20 cellular contexts compared by ENCODE assay signal in genomic region chr3:144178607-144179006, GRCh38.
DNase-seq lines count a peak whose midpoint lies in the region; ATAC-seq, FAIRE-seq and TF ChIP-seq lines count a peak whose summit lies in the region.
"Had no signal": no experiment of that assay in that cellular context is flagged by ENCODE, and none has a peak within 500 bp of the region (broad histone marks: within the 10 kb centered on the region; RNA-seq: fewer than 3 reads in every experiment).

No MANE protein-coding gene starts in this region.

- no peak overlapping the region for H3K18ac ChIP-seq in mesendoderm (ENCODE audit: low read length)

- H3K4me2 ChIP-seq in HepG2 (ENCODE audit: low read depth, low read length) (no peak overlapping the region), mesendoderm (ENCODE audit: low read length) (no peak overlapping the region), Karpas-422 (ENCODE audit: low read depth, low read length, poor library complexity, severe bottlenecking) (no peak overlapping the region)

- intact Hi-C loops in HepG2 (cut with micrococcal nuclease; ENCODE audit: unreplicated experiment): no loop called here
- intact Hi-C loops in right lobe of liver (cut with DNase I): no loop called here

- H3K36me3 ChIP-seq in HepG2 (replicated peaks in 1 of 2; ENCODE audit: control insufficient read depth in 1 of 2, insufficient read depth in 2 of 2, low read length in 2 of 2) (no peaks in the 10 kb centered on the region), right lobe of liver (no peaks in the 10 kb centered on the region), bronchial epithelial cell (ENCODE audit: control insufficient read depth, insufficient read depth, low read length) (no peaks in the 10 kb centered on the region), mesendoderm (ENCODE audit: control insufficient read depth, insufficient read depth, low read length) (no peaks in the 10 kb centered on the region), Karpas-422 (ENCODE audit: insufficient read depth, low read length) (no peaks in the 10 kb centered on the region)

- H4K20me1 ChIP-seq in HepG2 (ENCODE audit: insufficient read depth, low read length): no peaks in the 10 kb centered on the region
- H4K20me1 ChIP-seq in Karpas-422 (ENCODE audit: insufficient read depth, low read depth, low read length): no peaks in the 10 kb centered on the region

- H2AFZ ChIP-seq in HepG2 (ENCODE audit: low read length) (no peak overlapping the region), Karpas-422 (ENCODE audit: low read length) (no peak overlapping the region)

- no peak for DNase-seq in HepG2 (ENCODE audit: low spot score)
- no peak for DNase-seq in right lobe of liver
- peak; percentile 59 for DNase-seq in bronchial epithelial cell (ENCODE audit: low read depth)
- DNase-seq in mesendoderm: peak; percentile 8
- no peak for DNase-seq in islet precursor cell
- no peak for DNase-seq in GM20000 (ENCODE audit: low spot score)
- no peak for DNase-seq in Karpas-422
- DNase-seq: 8988T; C1 segment of cervical spinal cord; Calu3; CD4-positive, alpha-beta memory T cell; COR-L47; DMS53; DMS79 treated with DMSO at 0.1 percent for 48 hours; GF-D8; GOT3; H7; HCEC 1CT had no signal

- FAIRE-seq in HepG2 (lab: Jason Lieb, UNC) (no peak), bronchial epithelial cell (lab: Jason Lieb, UNC) (no peak)
- FAIRE-seq: GM12891, GM18507 had no signal

- TF ChIP-seq EP300 in HepG2 (IDR thresholded peaks at IDR 0.05; ENCODE audit: low read depth in 2 of 2, low read length in 2 of 2) (no peak), HepG2 (CRISPR knock-in tag; IDR thresholded peaks at IDR 0.05; ENCODE audit: borderline replicate concordance) (no peak)

- TF ChIP-seq POLR2A in HepG2 (IDR thresholded peaks at IDR 0.05; ENCODE audit: insufficient read depth in 1 of 2, low read depth in 2 of 2, low read length in 2 of 2) (no peak), right lobe of liver (IDR thresholded peaks at IDR 0.05) (no peak)

- no peak overlapping the region for H3K56ac ChIP-seq in mesendoderm (ENCODE audit: low read length)

- in situ Hi-C loops in HepG2 (cut with HindIII; ENCODE audit: extremely low pct_ligation_motif_present, low pct_unique_long_range_greater_than_20kb): no loop called here

- H3K9ac ChIP-seq in HepG2 (ENCODE audit: insufficient read depth, low read depth, low read length) (no peak overlapping the region), mesendoderm (ENCODE audit: low read length) (no peak overlapping the region), Karpas-422 (ENCODE audit: low read length) (no peak overlapping the region)

- WGBS in HepG2 (ENCODE audit: low lambda C conversion rate): 41% methylated on average over 2 of the region's 2 CpGs
- 84% methylated on average over 2 of the region's 2 CpGs for WGBS in right lobe of liver (ENCODE audit: insufficient coverage, low coverage, low lambda C conversion rate, missing lambda C conversion rate)
- no CpG with 5 or more reads among the region's 2 CpGs for WGBS in mesendoderm (ENCODE audit: extremely low coverage, insufficient coverage, low lambda C conversion rate)

- no peaks in the 10 kb centered on the region for H3K9me2 ChIP-seq in Karpas-422 (replicated peaks; ENCODE audit: insufficient read depth, low read length)

- H2BK5ac ChIP-seq in mesendoderm (ENCODE audit: low read length): no peak overlapping the region

- H3K79me1 ChIP-seq in mesendoderm (ENCODE audit: low read length): no peaks in the 10 kb centered on the region

- CTCF ChIA-PET in HepG2 (lab: Yijun Ruan, JAX; ENCODE audit: low intra/inter-chr PET ratio, low total read pairs): no interaction called here

- H3K23ac ChIP-seq in mesendoderm (ENCODE audit: low read length): no peak overlapping the region

- BruUV-seq in HepG2 (replicated peaks; lab: Mats Ljungman, UMichigan): no TSS peak

- TF ChIP-seq CTCF in HepG2 (CRISPR knock-in tag; IDR thresholded peaks at IDR 0.05) (no peak), right lobe of liver (IDR thresholded peaks at IDR 0.05) (no peak), bronchial epithelial cell (IDR thresholded peaks at IDR 0.05; ENCODE audit: insufficient read depth, low read length, severe bottlenecking) (no peak), GM20000 (IDR thresholded peaks at IDR 0.05; ENCODE audit: extremely low read depth, missing control alignments) (no peak)

- H2AK5ac ChIP-seq in mesendoderm (ENCODE audit: low read length): no peak overlapping the region

- no peak overlapping the region for H2BK15ac ChIP-seq in mesendoderm (replicated peaks; ENCODE audit: low read depth)

- H3K9me3 ChIP-seq in HepG2 (ENCODE audit: low read length): 0 out of 2 replicates have a peak, but pooled peaks cover 8% of the 10 kb centered on the region
- H3K9me3 ChIP-seq in right lobe of liver: no peaks in the 10 kb centered on the region
- no peaks in the 10 kb centered on the region for H3K9me3 ChIP-seq in Karpas-422 (ENCODE audit: low read length)

- H2BK120ac ChIP-seq in mesendoderm (ENCODE audit: low read depth, low read length): no peak overlapping the region

- no peak overlapping the region for H3K4ac ChIP-seq in mesendoderm (ENCODE audit: low read depth, low read length)

- TF ChIP-seq RAD21 in HepG2 (CRISPR knock-in tag; IDR thresholded peaks at IDR 0.05): no peak

- H3K4me1 ChIP-seq in HepG2 (ENCODE audit: insufficient read depth, low read length) (no peaks in the 10 kb centered on the region), right lobe of liver (no peaks in the 10 kb centered on the region), mesendoderm (ENCODE audit: control insufficient read depth, low read depth, low read length) (no peaks in the 10 kb centered on the region), Karpas-422 (ENCODE audit: low read length) (no peaks in the 10 kb centered on the region)

- H3K27ac ChIP-seq in HepG2 (ENCODE audit: extremely low read length, insufficient read depth, low read length) (no peak overlapping the region), right lobe of liver (no peak overlapping the region), mesendoderm (ENCODE audit: low read depth, low read length) (no peak overlapping the region), Karpas-422 (ENCODE audit: low read length) (no peak overlapping the region)

- H3K4me3 ChIP-seq in HepG2 (replicated peaks in 1 of 3; ENCODE audit: insufficient read depth in 1 of 3, low read depth in 2 of 3, low read length in 3 of 3) (no peak overlapping the region), right lobe of liver (no peak overlapping the region), bronchial epithelial cell (ENCODE audit: low read depth, low read length) (no peak overlapping the region), mesendoderm (ENCODE audit: low read length) (no peak overlapping the region), Karpas-422 (ENCODE audit: low read length) (no peak overlapping the region)

- H3K27me3 ChIP-seq in HepG2 (ENCODE audit: control insufficient read depth in 1 of 2, insufficient read depth in 2 of 2, low read length in 2 of 2) (no peaks in the 10 kb centered on the region), right lobe of liver (no peaks in the 10 kb centered on the region), bronchial epithelial cell (ENCODE audit: control insufficient read depth, insufficient read depth, low read length) (no peaks in the 10 kb centered on the region), mesendoderm (ENCODE audit: insufficient read depth, low read length, poor library complexity) (no peaks in the 10 kb centered on the region), Karpas-422 (ENCODE audit: low read length) (no peaks in the 10 kb centered on the region)

- POLR2A ChIA-PET in HepG2 (lab: Yijun Ruan, JAX): no interaction called here

- no peak overlapping the region for H4K8ac ChIP-seq in mesendoderm (ENCODE audit: low read depth, low read length)

- no peak overlapping the region for H4K5ac ChIP-seq in mesendoderm (ENCODE audit: low read length)

- ATAC-seq in HepG2 (no peak), right lobe of liver (no peak)

- H3K79me2 ChIP-seq in HepG2 (ENCODE audit: insufficient read depth, low read length): no peaks in the 10 kb centered on the region
- H3K79me2 ChIP-seq in mesendoderm (ENCODE audit: control insufficient read depth, insufficient read depth, low read length): no peaks in the 10 kb centered on the region
- H3K79me2 ChIP-seq in Karpas-422 (ENCODE audit: low read length): no peaks in the 10 kb centered on the region

TF ChIP-seq in HepG2, 621 proteins besides CTCF, POLR2A, EP300 and RAD21:
- TF ChIP-seq REST (IDR thresholded peaks at IDR 0.05; ENCODE audit: borderline replicate concordance in 1 of 2, low read depth in 1 of 2, low read length in 2 of 2): no peak
- no peak for TF ChIP-seq ESRRA (CRISPR knock-in tag; IDR thresholded peaks at IDR 0.05; ENCODE audit: low read depth)
- peak; percentile 76 for TF ChIP-seq CEBPB (IDR thresholded peaks at IDR 0.05; ENCODE audit: borderline replicate concordance, low read depth, low read length)

Comparison
In these comparisons a context has a peak if more than half of its experiments do, and no peak if none do; other contexts are left out.
1. DNase-seq: peak in bronchial epithelial cell (single experiment) and mesendoderm (single experiment); none in HepG2 (single experiment), right lobe of liver (0 of 3), islet precursor cell (single experiment), GM20000 (single experiment) and Karpas-422 (single experiment).